In the genomic region with DNA sequence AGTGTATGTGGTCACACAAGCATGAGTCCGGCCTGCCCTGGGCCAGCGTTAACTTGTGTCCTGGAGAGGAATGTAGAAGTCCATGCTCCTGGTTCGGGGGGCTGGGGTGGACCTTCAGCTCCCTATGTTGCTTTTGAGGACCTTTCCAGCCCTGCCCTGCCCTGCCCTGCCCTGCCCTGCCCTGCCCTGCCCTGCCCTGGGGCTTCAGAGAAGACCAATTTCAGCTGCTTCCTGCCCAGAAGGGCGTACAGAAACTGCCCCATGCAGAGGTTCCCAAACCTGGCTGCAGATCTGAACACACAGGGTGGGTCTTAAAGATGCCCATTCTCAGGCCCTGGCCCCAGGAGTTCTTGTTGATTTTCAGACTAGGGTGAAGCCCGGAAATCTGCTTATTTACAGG, we compare ENCODE assay signal across 29 cellular contexts.
A peak's percentile ranks its signal among the peaks of the same experiment; 100 is the strongest.
DNase-seq lines count a peak whose midpoint lies in the region; ATAC-seq and TF ChIP-seq lines count a peak whose summit lies in the region.
"Had no signal": no experiment of that assay in that cellular context is flagged by ENCODE, and none has a peak within 500 bp of the region (broad histone marks: within the 10 kb centered on the region; RNA-seq: fewer than 3 reads in every experiment).

No MANE protein-coding gene starts in this region.

- H3K9ac ChIP-seq in stomach smooth muscle (ENCODE audit: low read length in 2 of 2): no peak overlapping the region

- in situ Hi-C loops in brain microvascular endothelial cell (cut with HindIII; ENCODE audit: low pct_ligation_motif_present, low sequenced_read_pairs): no loop called here

- H3K9me3 Mint-ChIP-seq in natural killer cell (no peaks in the 10 kb centered on the region), MCF 10A (ENCODE audit: unreplicated experiment) (no peaks in the 10 kb centered on the region)

- H3K36me3 ChIP-seq in MG63: peaks cover 2% of the 10 kb centered on the region; the same call in 1 of the 2 replicates
- no peaks in the 10 kb centered on the region for H3K36me3 ChIP-seq in brain microvascular endothelial cell (replicated peaks)
- no peaks in the 10 kb centered on the region for H3K36me3 ChIP-seq in mucosa of descending colon (ENCODE audit: low read depth)
- H3K36me3 ChIP-seq in stomach smooth muscle (ENCODE audit: control insufficient read depth in 2 of 2, insufficient read depth in 2 of 2, low read length in 2 of 2): peaks cover 0 to 7% of the 10 kb centered on the region in 2 donors
- H3K36me3 ChIP-seq: heart right ventricle, spleen had no signal

- peak; percentile 3 for ATAC-seq in mucosa of descending colon
- ATAC-seq in natural killer cell: no peak
- ATAC-seq in GM18517 (IDR thresholded peaks at IDR 0.05; ENCODE audit: unreplicated experiment): no peak
- ATAC-seq: effector memory CD8-positive, alpha-beta T cell; heart right ventricle; left cardiac atrium had no signal

- intact Hi-C loops in mucosa of descending colon (cut with DNase I, micrococcal nuclease) (no loop called here), natural killer cell (cut with micrococcal nuclease) (no loop called here), MCF 10A (cut with micrococcal nuclease) (loop anchor here (2.0 kb wide), 1 partner anchor 67 kb away; no protein-coding TSS in a partner anchor)

- no peak for TF ChIP-seq CTCF in brain microvascular endothelial cell (IDR thresholded peaks at IDR 0.05; ENCODE audit: low read depth, low read length, missing control alignments)
- no peak for TF ChIP-seq CTCF in mucosa of descending colon (IDR thresholded peaks at IDR 0.05)
- TF ChIP-seq CTCF in natural killer cell (IDR thresholded peaks at IDR 0.05): no peak
- no peak for TF ChIP-seq CTCF in MCF 10A (IDR thresholded peaks at IDR 0.05; ENCODE audit: unreplicated experiment)

- BruUV-seq in MCF 10A (replicated peaks; lab: Mats Ljungman, UMichigan): no TSS peak

- H3K9me3 ChIP-seq in MG63: no peaks in the 10 kb centered on the region
- H3K9me3 ChIP-seq in mucosa of descending colon: no peaks in the 10 kb centered on the region
- peaks cover 0 to 4% of the 10 kb centered on the region in 2 donors for H3K9me3 ChIP-seq in stomach smooth muscle (ENCODE audit: control insufficient read depth in 2 of 2, low read length in 2 of 2)

- peaks cover 30% of the 10 kb centered on the region for H3K4me1 ChIP-seq in mucosa of descending colon (ENCODE audit: low read depth)
- peaks cover 53% of the 10 kb centered on the region for H3K4me1 ChIP-seq in stomach smooth muscle (ENCODE audit: control insufficient read depth, insufficient read depth, low read length)

- H3K27ac ChIP-seq in brain microvascular endothelial cell (peak overlapping the region; percentile 89), stomach smooth muscle (ENCODE audit: low read length) (peak overlapping the region; percentile 55)
- H3K27ac ChIP-seq: heart right ventricle had no signal

- H3K4me3 ChIP-seq in MG63: no peak overlapping the region
- no peak overlapping the region for H3K4me3 ChIP-seq in brain microvascular endothelial cell (ENCODE audit: low read depth, low read length)
- no peak overlapping the region for H3K4me3 ChIP-seq in mucosa of descending colon
- H3K4me3 ChIP-seq in stomach smooth muscle (ENCODE audit: low read length in 2 of 2): no peak overlapping the region
- H3K4me3 ChIP-seq: heart right ventricle, spleen had no signal

- H3K4me3 Mint-ChIP-seq in natural killer cell (no peak overlapping the region), MCF 10A (ENCODE audit: unreplicated experiment) (no peak overlapping the region)
- H3K4me3 Mint-ChIP-seq: activated B cell treated with CpG ODN at 0.5 μM for 24 hours; brain; effector memory CD8-positive, alpha-beta T cell; IgD-negative memory B cell; memory B cell; naive B cell had no signal

- DNase-seq in MG63: peak; percentile 24
- DNase-seq in brain microvascular endothelial cell: no peak
- peak in 1 of 3 donors; percentile 39 for DNase-seq in mucosa of descending colon
- no peak for DNase-seq in natural killer cell
- DNase-seq in MCF 10A (ENCODE audit: unreplicated experiment): no peak
- DNase-seq: activated B cell treated with CpG ODN at 0.5 μM for 24 hours; activated CD4-positive, alpha-beta T cell treated with anti-CD3 and anti-CD28 coated beads, Interleukin-2, amount 50 U/mL, for 1 hour; activated naive CD4-positive, alpha-beta T cell; activated T-cell treated with anti-CD3 and anti-CD28 coated beads, Interleukin-2, amount 50 U/mL, for 48 hours; DND-41; effector memory CD8-positive, alpha-beta T cell; foreskin melanocyte; heart right ventricle; left cardiac atrium; naive B cell; NCI-H1092 treated with DMSO at 0.1 percent for 48 hours; NCI-H187 treated with DMSO at 0.1 percent for 48 hours; NCI-H524 treated with DMSO at 0.1 percent for 48 hours; NK-92 treated with Interleukin-12 subunit alpha and Interleukin-12 subunit beta, amount 100 ng/mL, for 24 hours; SIG-M5; spleen; stimulated activated CD4-positive, alpha-beta T cell treated with anti-CD3 and anti-CD28 coated beads, Interleukin-2, amount 100 ng/mL, for 48 hours; substantia nigra; T-helper 1 cell had no signal

- H3K27me3 ChIP-seq in MG63 (no peaks in the 10 kb centered on the region), brain microvascular endothelial cell (replicated peaks) (no peaks in the 10 kb centered on the region), stomach smooth muscle (ENCODE audit: control insufficient read depth in 1 of 2, insufficient read depth in 2 of 2, low read length in 2 of 2) (no peaks in the 10 kb centered on the region)

- CTCF ChIA-PET in MCF 10A (lab: Yijun Ruan, JAX): no interaction called here

- POLR2A ChIA-PET in MCF 10A (lab: Yijun Ruan, JAX): no interaction called here

- no peaks in the 10 kb centered on the region for H3K4me1 Mint-ChIP-seq in natural killer cell
- H3K4me1 Mint-ChIP-seq in MCF 10A (ENCODE audit: insufficient read depth, unreplicated experiment): peaks cover 46% of the 10 kb centered on the region
- H3K4me1 Mint-ChIP-seq: activated B cell treated with CpG ODN at 0.5 μM for 24 hours, IgD-negative memory B cell, memory B cell, naive B cell had no signal

- no peaks in the 10 kb centered on the region for H3K27me3 Mint-ChIP-seq in natural killer cell (ENCODE audit: low read depth in 2 of 2)
- no peaks in the 10 kb centered on the region for H3K27me3 Mint-ChIP-seq in MCF 10A (ENCODE audit: insufficient read depth, unreplicated experiment)
- H3K27me3 Mint-ChIP-seq: activated B cell treated with CpG ODN at 0.5 μM for 24 hours, brain had no signal

- no peak overlapping the region for H3K27ac Mint-ChIP-seq in natural killer cell
- H3K27ac Mint-ChIP-seq in MCF 10A (ENCODE audit: low read depth, unreplicated experiment): no peak overlapping the region
- H3K27ac Mint-ChIP-seq: activated B cell treated with CpG ODN at 0.5 μM for 24 hours; effector memory CD8-positive, alpha-beta T cell; IgD-negative memory B cell; memory B cell; naive B cell had no signal

- no peaks in the 10 kb centered on the region for H3K36me3 Mint-ChIP-seq in natural killer cell
- H3K36me3 Mint-ChIP-seq in MCF 10A (ENCODE audit: insufficient read depth, unreplicated experiment): no peaks in the 10 kb centered on the region
- H3K36me3 Mint-ChIP-seq: IgD-negative memory B cell, memory B cell, naive B cell had no signal
